Comparison of ENCODE assay signal across 24 cellular contexts in genomic region chr4:137572163-137572562, GRCh38. TPM values are rescaled to one million over a fixed set of nuclear protein-coding genes. Genes with fewer than 3 reads are reported as not detected.
"Had no signal": no experiment of that assay in that cellular context is flagged by ENCODE, and none has a peak within 500 bp of the region (broad histone marks: within the 10 kb centered on the region; RNA-seq: fewer than 3 reads in every experiment).

No MANE protein-coding gene starts in this region.

- H3K4me3 Mint-ChIP-seq: activated CD4-positive, alpha-beta memory T cell treated with anti-CD3 and anti-CD28 coated beads for 36 hours; activated CD4-positive, alpha-beta T cell treated with anti-CD3 and anti-CD28 coated beads, Interleukin-2, amount 10 ng/mL, durations not matched to agents 7 days and 5 days; activated naive CD8-positive, alpha-beta T cell; activated T-cell treated with anti-CD3 and anti-CD28 coated beads, Interleukin-2, amount 50 U/mL, for 4 hours; brain; central memory CD8-positive, alpha-beta T cell had no signal

- H3K36me3 Mint-ChIP-seq: activated CD4-positive, alpha-beta memory T cell treated with anti-CD3 and anti-CD28 coated beads for 36 hours; activated naive CD8-positive, alpha-beta T cell; brain had no signal

- H3K27me3 Mint-ChIP-seq: activated CD4-positive, alpha-beta memory T cell treated with anti-CD3 and anti-CD28 coated beads for 36 hours; activated CD4-positive, alpha-beta T cell treated with anti-CD3 and anti-CD28 coated beads, Interleukin-2, amount 10 ng/mL, durations not matched to agents 7 days and 5 days; activated naive CD8-positive, alpha-beta T cell; central memory CD8-positive, alpha-beta T cell had no signal

- H3K27ac Mint-ChIP-seq: activated CD4-positive, alpha-beta memory T cell treated with anti-CD3 and anti-CD28 coated beads for 36 hours; activated CD4-positive, alpha-beta T cell treated with anti-CD3 and anti-CD28 coated beads, Interleukin-2, amount 10 ng/mL, durations not matched to agents 7 days and 5 days; activated naive CD8-positive, alpha-beta T cell; brain had no signal

- H3K27ac ChIP-seq: SK-N-MC, VCaP had no signal

- H3K4me1 Mint-ChIP-seq: activated CD4-positive, alpha-beta T cell treated with anti-CD3 and anti-CD28 coated beads, Interleukin-2, amount 10 ng/mL, durations not matched to agents 7 days and 5 days; central memory CD8-positive, alpha-beta T cell had no signal

- ATAC-seq: activated T-cell treated with anti-CD3 and anti-CD28 coated beads, Interleukin-2, amount 50 U/mL, for 4 hours had no signal

- DNase-seq: activated CD4-positive, alpha-beta memory T cell treated with anti-CD3 and anti-CD28 coated beads for 36 hours; activated CD4-positive, alpha-beta T cell treated with anti-CD3 and anti-CD28 coated beads, Interleukin-2, amount 10 ng/mL, durations not matched to agents 7 days and 5 days; activated CD4-positive, CD25-positive, alpha-beta regulatory T cell; activated CD8-positive, alpha-beta memory T cell treated with anti-CD3 and anti-CD28 coated beads for 24 hours; activated effector memory CD4-positive, alpha-beta T cell treated with anti-CD3 and anti-CD28 coated beads, Interleukin-2, amount 50 U/mL, for 16 hours; activated naive CD4-positive, alpha-beta T cell treated with Interleukin-2 at 50 U/mL for 16 hours; activated T-cell treated with anti-CD3 and anti-CD28 coated beads, Interleukin-2, amount 50 U/mL, for 4 hours; NCI-H1048; NCI-H1417; NCI-H2029; NCI-H2107; NCI-H2171 treated with DMSO at 0.1 percent for 48 hours; NCI-H226; NCI-H526; NCI-H774; SIG-M5; T-helper 1 cell had no signal

- H3K4me3 ChIP-seq: SK-N-MC had no signal

- FAIRE-seq: astrocyte had no signal

RNA-seq across cellular contexts. Expression of gene PCDH18, which starts 39.9 kb away (rescaled TPM):
- total RNA-seq: OCI-LY7 had no signal
